13 cellular contexts compared by ENCODE assay signal in genomic region chr5:16812911-16813310, GRCh38.
DNase-seq lines count a peak whose midpoint lies in the region; ATAC-seq, FAIRE-seq and TF ChIP-seq lines count a peak whose summit lies in the region.
"Had no signal": no experiment of that assay in that cellular context is flagged by ENCODE, and none has a peak within 500 bp of the region (broad histone marks: within the 10 kb centered on the region; RNA-seq: fewer than 3 reads in every experiment).

No MANE protein-coding gene starts in this region.

- no peaks in the 10 kb centered on the region for H3K27me3 ChIP-seq in ACC112 (ENCODE audit: insufficient read depth, low read length)
- H3K27me3 ChIP-seq in astrocyte (ENCODE audit: insufficient read depth, low read length) = no peaks in the 10 kb centered on the region
- H3K27me3 ChIP-seq in HepG2 (ENCODE audit: control insufficient read depth in 1 of 2, insufficient read depth in 2 of 2, low read length in 2 of 2) = no peaks in the 10 kb centered on the region
- H3K27me3 ChIP-seq: BLaER1, dorsolateral prefrontal cortex, heart right ventricle had no signal

- H3K4me2 ChIP-seq in astrocyte (ENCODE audit: low read length) = no peak overlapping the region
- H3K4me2 ChIP-seq in HepG2 (ENCODE audit: low read depth, low read length) = no peak overlapping the region
- H3K4me2 ChIP-seq: BLaER1 had no signal

- no peak for TF ChIP-seq POLR2A in HepG2 (IDR thresholded peaks at IDR 0.05; ENCODE audit: insufficient read depth in 1 of 2, low read depth in 2 of 2, low read length in 2 of 2)

- ATAC-seq in HepG2 = peak; percentile 70
- ATAC-seq: heart right ventricle had no signal

- H3K27ac Mint-ChIP-seq in HFFc6 (peak overlapping the region; percentile 6; the same call in 1 of the 2 replicates), astrocyte (ENCODE audit: unreplicated experiment) (peak overlapping the region; percentile 12)

- H3K9ac ChIP-seq in astrocyte (ENCODE audit: low read length) (no peak overlapping the region), HepG2 (ENCODE audit: insufficient read depth, low read depth, low read length) (no peak overlapping the region)
- H3K9ac ChIP-seq: BLaER1 had no signal

- in situ Hi-C loops in HepG2 (cut with HindIII; ENCODE audit: extremely low pct_ligation_motif_present, low pct_unique_long_range_greater_than_20kb) = no loop called here
- in situ Hi-C loops in GM13977 (cut with MboI; ENCODE audit: low pct_unique_long_range_greater_than_20kb, low sequenced_read_pairs, unreplicated experiment) = no loop called here

- 10% methylated on average over 4 of the region's 4 CpGs for WGBS in HepG2 (ENCODE audit: low lambda C conversion rate)

- H3K4me1 Mint-ChIP-seq in HFFc6 (ENCODE audit: low read depth) (peaks cover 68% of the 10 kb centered on the region), astrocyte (ENCODE audit: low read depth, unreplicated experiment) (peaks cover 22% of the 10 kb centered on the region)

- no TSS peak for BruUV-seq in HepG2 (replicated peaks; lab: Mats Ljungman, UMichigan)

- peak overlapping the region; percentile 91 for H3K27ac ChIP-seq in ACC112 (ENCODE audit: low read depth, low read length)
- no peak overlapping the region for H3K27ac ChIP-seq in astrocyte (ENCODE audit: low read depth, low read length)
- H3K27ac ChIP-seq in HepG2 (ENCODE audit: extremely low read length, insufficient read depth, low read length) = no peak overlapping the region
- H3K27ac ChIP-seq: BLaER1, dorsolateral prefrontal cortex, heart right ventricle had no signal

- no peaks in the 10 kb centered on the region for H3K9me3 ChIP-seq in astrocyte (ENCODE audit: insufficient read depth, low read depth, low read length)
- no peaks in the 10 kb centered on the region for H3K9me3 ChIP-seq in HepG2 (ENCODE audit: low read length)
- H3K9me3 ChIP-seq: BLaER1, heart right ventricle had no signal

- TF ChIP-seq RAD21 in HepG2 (CRISPR knock-in tag; IDR thresholded peaks at IDR 0.05) = no peak

- FAIRE-seq in astrocyte (lab: Jason Lieb, UNC) = no peak
- no peak for FAIRE-seq in HepG2 (lab: Jason Lieb, UNC)

- DNase-seq in HFFc6 (no peak), astrocyte (ENCODE audit: low read depth) (peak; percentile 54), HepG2 (ENCODE audit: low spot score) (peak; percentile 58), NOMO-1 treated with dmso at 0.1 percent for 144 hours (lab: John Stamatoyannopoulos, UW; ENCODE audit: unreplicated experiment) (no peak), foreskin melanocyte (no peak), GM13977 (ENCODE audit: low spot score) (no peak)
- DNase-seq in stimulated activated naive CD4-positive, alpha-beta T cell treated with Interleukin-2 at 50 U/mL for 16 hours (lab: John Stamatoyannopoulos, UW) = no peak
- DNase-seq: activated effector memory CD4-positive, alpha-beta T cell treated with anti-CD3 and anti-CD28 coated beads, Interleukin-2, amount 50 U/mL, for 16 hours; dorsolateral prefrontal cortex; heart right ventricle; NCI-H1105 treated with DMSO at 0.1 percent for 48 hours had no signal

- TF ChIP-seq EP300 in HepG2 (IDR thresholded peaks at IDR 0.05; ENCODE audit: low read depth in 2 of 2, low read length in 2 of 2) (no peak), HepG2 (CRISPR knock-in tag; IDR thresholded peaks at IDR 0.05; ENCODE audit: borderline replicate concordance) (no peak)

- H3K9me3 Mint-ChIP-seq in HFFc6 (no peaks in the 10 kb centered on the region), astrocyte (ENCODE audit: unreplicated experiment) (no peaks in the 10 kb centered on the region)

- intact Hi-C loops in HepG2 (cut with micrococcal nuclease; ENCODE audit: unreplicated experiment) = no loop called here

- peaks cover 60% of the 10 kb centered on the region for H3K79me2 ChIP-seq in ACC112 (ENCODE audit: control insufficient read depth, insufficient read depth, low read length, unreplicated experiment)
- H3K79me2 ChIP-seq in astrocyte (ENCODE audit: insufficient read depth, low read length) = peaks cover 87% of the 10 kb centered on the region
- H3K79me2 ChIP-seq in HepG2 (ENCODE audit: insufficient read depth, low read length) = no peaks in the 10 kb centered on the region

- TF ChIP-seq CTCF in HFFc6 (IDR thresholded peaks at IDR 0.05) (0 out of 2 replicates have a peak, but pooled peaks have one; percentile 12), astrocyte (IDR thresholded peaks at IDR 0.05; ENCODE audit: insufficient read depth, low read depth, low read length) (no peak), HepG2 (CRISPR knock-in tag; IDR thresholded peaks at IDR 0.05) (no peak), GM13977 (IDR thresholded peaks at IDR 0.05; ENCODE audit: extremely low read depth, insufficient read depth, missing control alignments) (no peak)

- H3K27me3 Mint-ChIP-seq in HFFc6 (ENCODE audit: insufficient read depth) (peaks cover 8% of the 10 kb centered on the region), astrocyte (ENCODE audit: low read depth, unreplicated experiment) (no peaks in the 10 kb centered on the region)

- H3K4me3 Mint-ChIP-seq in HFFc6 = no peak overlapping the region
- no peak overlapping the region for H3K4me3 Mint-ChIP-seq in astrocyte (ENCODE audit: unreplicated experiment)

- H4K20me1 ChIP-seq in astrocyte (ENCODE audit: insufficient read depth, low read length) (peaks cover 75% of the 10 kb centered on the region), HepG2 (ENCODE audit: insufficient read depth, low read length) (no peaks in the 10 kb centered on the region)
- H4K20me1 ChIP-seq: BLaER1 had no signal

- H3K4me1 ChIP-seq in ACC112 (ENCODE audit: control insufficient read depth, insufficient read depth, low read length, unreplicated experiment) = peaks cover 34% of the 10 kb centered on the region
- H3K4me1 ChIP-seq in astrocyte (ENCODE audit: insufficient read depth, low read length) = peaks cover 20% of the 10 kb centered on the region
- peaks cover 50% of the 10 kb centered on the region for H3K4me1 ChIP-seq in HepG2 (ENCODE audit: insufficient read depth, low read length)

- no peak overlapping the region for H3K4me3 ChIP-seq in ACC112 (ENCODE audit: low read depth, low read length)
- no peak overlapping the region for H3K4me3 ChIP-seq in astrocyte (ENCODE audit: insufficient read depth, low read depth, low read length)
- no peak overlapping the region for H3K4me3 ChIP-seq in HepG2 (replicated peaks in 1 of 3; ENCODE audit: insufficient read depth in 1 of 3, low read depth in 2 of 3, low read length in 3 of 3)
- H3K4me3 ChIP-seq: BLaER1, dorsolateral prefrontal cortex, heart right ventricle had no signal

- H3K36me3 ChIP-seq in ACC112 (ENCODE audit: insufficient read depth, low read length) (no peaks in the 10 kb centered on the region), astrocyte (ENCODE audit: insufficient read depth, low read length) (peaks cover 8% of the 10 kb centered on the region), HepG2 (replicated peaks in 1 of 2; ENCODE audit: control insufficient read depth in 1 of 2, insufficient read depth in 2 of 2, low read length in 2 of 2) (no peaks in the 10 kb centered on the region)
- H3K36me3 ChIP-seq: BLaER1 had no signal

- H2AFZ ChIP-seq in ACC112 (ENCODE audit: low read length, unreplicated experiment) (no peak overlapping the region), astrocyte (ENCODE audit: low read depth, low read length) (no peak overlapping the region), HepG2 (ENCODE audit: low read length) (no peak overlapping the region)

- CTCF ChIA-PET in HepG2 (lab: Yijun Ruan, JAX; ENCODE audit: low intra/inter-chr PET ratio, low total read pairs) = no interaction called here

- peaks cover 33% of the 10 kb centered on the region for H3K36me3 Mint-ChIP-seq in HFFc6 (ENCODE audit: low read depth)
- peaks cover 12% of the 10 kb centered on the region for H3K36me3 Mint-ChIP-seq in astrocyte (ENCODE audit: low read depth, unreplicated experiment)

- POLR2A ChIA-PET in HepG2 (lab: Yijun Ruan, JAX) = no interaction called here

TF ChIP-seq in HepG2, 621 proteins besides CTCF, POLR2A, EP300 and RAD21:
- TF ChIP-seq FOSL2 (CRISPR knock-in tag; IDR thresholded peaks at IDR 0.05) = peak; percentile 26; the same call in 1 of the 2 replicates
- no peak for TF ChIP-seq ZNF264 (CRISPR knock-in tag; IDR thresholded peaks at IDR 0.05)
- peak; percentile 6; the same call in 1 of the 2 replicates for TF ChIP-seq SMC3 (IDR thresholded peaks at IDR 0.05; ENCODE audit: low read length)

Comparison
In these comparisons a context has a peak if more than half of its experiments do, and no peak if none do; other contexts are left out.
1. DNase-seq: peak in astrocyte (single experiment) and HepG2 (single experiment); none in HFFc6 (single experiment), stimulated activated naive CD4-positive, alpha-beta T cell treated with Interleukin-2 at 50 U/mL for 16 hours (single experiment), NOMO-1 treated with dmso at 0.1 percent for 144 hours (single experiment), foreskin melanocyte (single experiment) and GM13977 (single experiment).